Comparison of ENCODE assay signal across 28 cellular contexts in genomic region chrX:125709532-125709931, GRCh38.
"Had no signal": no experiment of that assay in that cellular context is flagged by ENCODE, and none has a peak within 500 bp of the region (broad histone marks: within the 10 kb centered on the region; RNA-seq: fewer than 3 reads in every experiment).

No MANE protein-coding gene starts in this region.

- H3K27me3 Mint-ChIP-seq: stimulated activated memory B cell treated with anti-CD40 and anti-IgM and Interleukin-4, amounts not matched to agents 10 μg/mL and 1 μg/mL and 100 μg/mL, for 72 hours; stimulated activated naive B cell treated with anti-CD40 and anti-IgM and Interleukin-4, amounts not matched to agents 10 μg/mL and 1 μg/mL and 100 μg/mL, for 72 hours; stimulated activated naive CD8-positive, alpha-beta T cell treated with anti-CD3 and anti-CD28 coated beads, Interleukin-15, amount 100 ng/mL, for 72 hours; stimulated activated naive CD8-positive, alpha-beta T cell treated with anti-CD3 and anti-CD28 coated beads, Interleukin-15, Interleukin-2, amounts not matched to agents 100 ng/mL and 50 ng/mL, for 24 hours; type B pancreatic cell had no signal

- ATAC-seq: stimulated activated effector memory CD8-positive, alpha-beta T cell treated with anti-CD3 and anti-CD28 coated beads, Interleukin-12 subunit alpha, Interleukin-12 subunit beta, amount 100 ng/mL, for 72 hours; stimulated activated memory B cell treated with anti-CD40 and anti-IgM and Interleukin-4, amounts not matched to agents 10 μg/mL and 1 μg/mL and 100 μg/mL, for 72 hours; stimulated activated naive B cell treated with anti-CD40 and anti-IgM and Interleukin-4, amounts not matched to agents 10 μg/mL and 1 μg/mL and 100 μg/mL, for 72 hours; stimulated activated naive CD8-positive, alpha-beta T cell treated with anti-CD3 and anti-CD28 coated beads, Interleukin-15, amount 100 ng/mL, for 72 hours; stimulated activated naive CD8-positive, alpha-beta T cell treated with anti-CD3 and anti-CD28 coated beads, Interleukin-15, Interleukin-2, amounts not matched to agents 100 U/mL and 50 U/mL, for 24 hours had no signal

- H3K4me1 Mint-ChIP-seq: stimulated activated effector memory CD8-positive, alpha-beta T cell treated with anti-CD3 and anti-CD28 coated beads, Interleukin-12 subunit alpha, Interleukin-12 subunit beta, amount 100 ng/mL, for 72 hours; stimulated activated memory B cell treated with anti-CD40 and anti-IgM and Interleukin-4, amounts not matched to agents 10 μg/mL and 1 μg/mL and 100 μg/mL, for 72 hours; stimulated activated naive B cell treated with anti-CD40 and anti-IgM and Interleukin-4, amounts not matched to agents 10 μg/mL and 1 μg/mL and 100 μg/mL, for 72 hours; stimulated activated naive CD8-positive, alpha-beta T cell treated with anti-CD3 and anti-CD28 coated beads, Interleukin-15, amount 100 ng/mL, for 72 hours had no signal

- H3K4me3 ChIP-seq: stomach, suprapubic skin, testis, thoracic aorta, thyroid gland, tibial artery, tibial nerve, transverse colon, upper lobe of left lung, uterus, vagina had no signal

- H3K36me3 ChIP-seq: stomach, suprapubic skin, thoracic aorta, thyroid gland, tibial artery, tibial nerve, transverse colon, upper lobe of left lung, uterus, vagina had no signal

- H3K27ac Mint-ChIP-seq: stimulated activated effector memory CD8-positive, alpha-beta T cell treated with anti-CD3 and anti-CD28 coated beads, Interleukin-12 subunit alpha, Interleukin-12 subunit beta, amount 100 ng/mL, for 72 hours; stimulated activated memory B cell treated with anti-CD40 and anti-IgM and Interleukin-4, amounts not matched to agents 10 μg/mL and 1 μg/mL and 100 μg/mL, for 72 hours; stimulated activated naive B cell treated with anti-CD40 and anti-IgM and Interleukin-4, amounts not matched to agents 10 μg/mL and 1 μg/mL and 100 μg/mL, for 72 hours; stimulated activated naive CD8-positive, alpha-beta T cell treated with anti-CD3 and anti-CD28 coated beads, Interleukin-15, amount 100 ng/mL, for 72 hours; stimulated activated naive CD8-positive, alpha-beta T cell treated with anti-CD3 and anti-CD28 coated beads, Interleukin-15, Interleukin-2, amounts not matched to agents 100 ng/mL and 50 ng/mL, for 24 hours; type B pancreatic cell had no signal

- FAIRE-seq: urothelium cell line had no signal

- H3K36me3 Mint-ChIP-seq: stimulated activated effector memory CD8-positive, alpha-beta T cell treated with anti-CD3 and anti-CD28 coated beads, Interleukin-12 subunit alpha, Interleukin-12 subunit beta, amount 100 ng/mL, for 72 hours; stimulated activated memory B cell treated with anti-CD40 and anti-IgM and Interleukin-4, amounts not matched to agents 10 μg/mL and 1 μg/mL and 100 μg/mL, for 72 hours; stimulated activated naive B cell treated with anti-CD40 and anti-IgM and Interleukin-4, amounts not matched to agents 10 μg/mL and 1 μg/mL and 100 μg/mL, for 72 hours; type B pancreatic cell had no signal

- H3K9me3 Mint-ChIP-seq: stimulated activated memory B cell treated with anti-CD40 and anti-IgM and Interleukin-4, amounts not matched to agents 10 μg/mL and 1 μg/mL and 100 μg/mL, for 72 hours; stimulated activated naive CD8-positive, alpha-beta T cell treated with anti-CD3 and anti-CD28 coated beads, Interleukin-15, amount 100 ng/mL, for 72 hours; stimulated activated naive CD8-positive, alpha-beta T cell treated with anti-CD3 and anti-CD28 coated beads, Interleukin-15, Interleukin-2, amounts not matched to agents 100 ng/mL and 50 ng/mL, for 24 hours; type B pancreatic cell had no signal

- H3K9me3 ChIP-seq: suprapubic skin, testis, thoracic aorta, thyroid gland, tibial artery, tibial nerve, transverse colon, upper lobe of left lung, uterus, vagina had no signal

- H3K27me3 ChIP-seq: stomach, suprapubic skin, testis, thyroid gland, tibial artery, tibial nerve, transverse colon, upper lobe of left lung, uterus, vagina had no signal

- DNase-seq: stimulated activated CD4-positive, alpha-beta T cell treated with anti-CD3 and anti-CD28 coated beads, Interleukin-2, amount 100 ng/mL, for 48 hours; stimulated activated CD4-positive, alpha-beta T cell treated with anti-CD3 and anti-CD28 coated beads, Interleukin-4, amount 100 ng/mL, for 1 hour; stimulated activated CD4-positive, alpha-beta T cell treated with anti-CD3 and anti-CD28 coated beads, Interleukin-4, amount 100 ng/mL, for 24 hours; stimulated activated CD4-positive, alpha-beta T cell treated with anti-CD3 and anti-CD28 coated beads, Interleukin-4, amount 100 ng/mL, for 4 hours; stimulated activated CD8-positive, alpha-beta memory T cell treated with anti-CD3 and anti-CD28 coated beads, Interleukin-4, amount 100 ng/mL, for 48 hours; stimulated activated naive B cell treated with anti-CD40 and anti-IgM and Interleukin-4, amounts not matched to agents 10 μg/mL and 1 μg/mL and 100 μg/mL, for 72 hours; stimulated activated naive CD4-positive, alpha-beta T cell; stimulated activated naive CD4-positive, alpha-beta T cell treated with Interleukin-2 at 50 U/mL for 16 hours; stimulated activated naive CD8-positive, alpha-beta T cell treated with anti-CD3 and anti-CD28 coated beads, Interleukin-15, amount 100 ng/mL, for 72 hours; stimulated activated naive CD8-positive, alpha-beta T cell treated with anti-CD3 and anti-CD28 coated beads, Interleukin-15, Interleukin-2, amounts not matched to agents 100 U/mL and 50 U/mL, for 24 hours; stomach; substantia nigra; testis; thyroid gland; tibial artery; transverse colon; trophoblast cell; uterus had no signal

- H3K27ac ChIP-seq: stomach, suprapubic skin, testis, thoracic aorta, thyroid gland, tibial artery, tibial nerve, transverse colon, upper lobe of left lung, uterus, vagina had no signal

- H3K4me3 Mint-ChIP-seq: stimulated activated effector memory CD8-positive, alpha-beta T cell treated with anti-CD3 and anti-CD28 coated beads, Interleukin-12 subunit alpha, Interleukin-12 subunit beta, amount 100 ng/mL, for 72 hours; stimulated activated memory B cell treated with anti-CD40 and anti-IgM and Interleukin-4, amounts not matched to agents 10 μg/mL and 1 μg/mL and 100 μg/mL, for 72 hours; stimulated activated naive B cell treated with anti-CD40 and anti-IgM and Interleukin-4, amounts not matched to agents 10 μg/mL and 1 μg/mL and 100 μg/mL, for 72 hours; stimulated activated naive CD8-positive, alpha-beta T cell treated with anti-CD3 and anti-CD28 coated beads, Interleukin-15, amount 100 ng/mL, for 72 hours; stimulated activated naive CD8-positive, alpha-beta T cell treated with anti-CD3 and anti-CD28 coated beads, Interleukin-15, Interleukin-2, amounts not matched to agents 100 ng/mL and 50 ng/mL, for 24 hours; type B pancreatic cell had no signal

- H3K4me1 ChIP-seq: stomach, suprapubic skin, testis, thyroid gland, tibial artery, tibial nerve, transverse colon, upper lobe of left lung, uterus, vagina had no signal
